ENCODE assay signal across 20 cellular contexts in the genomic region with DNA sequence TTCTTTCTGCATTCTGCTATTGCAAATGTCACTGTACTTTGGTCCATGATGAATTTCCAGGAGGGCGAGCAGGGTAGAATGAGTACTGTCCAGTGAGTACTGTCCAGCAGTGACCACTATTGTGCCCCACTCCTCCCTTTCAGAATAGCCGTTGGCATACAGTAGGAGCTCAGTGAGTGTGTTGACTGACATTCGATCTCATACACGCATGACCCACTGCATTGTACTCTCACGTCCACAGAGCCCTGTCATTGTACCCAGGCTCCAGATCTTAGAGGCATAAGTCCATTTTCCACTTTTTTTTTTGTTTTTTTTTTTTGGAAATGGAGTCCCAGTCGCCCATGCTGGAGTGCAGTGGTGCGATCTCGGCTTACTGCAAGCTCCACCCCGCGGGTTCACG. TPM values are rescaled to one million over a fixed set of nuclear protein-coding genes. Genes with fewer than 3 reads are reported as not detected.
DNase-seq lines count a peak whose midpoint lies in the region; ATAC-seq and TF ChIP-seq lines count a peak whose summit lies in the region.
"Had no signal": no experiment of that assay in that cellular context is flagged by ENCODE, and none has a peak within 500 bp of the region (broad histone marks: within the 10 kb centered on the region; RNA-seq: fewer than 3 reads in every experiment).

No MANE protein-coding gene starts in this region.

- no peak overlapping the region for H3K27ac Mint-ChIP-seq in Calu3 (ENCODE audit: unreplicated experiment)
- H3K27ac Mint-ChIP-seq: activated CD4-positive, alpha-beta T cell treated with anti-CD3 and anti-CD28 coated beads for 36 hours had no signal

- ATAC-seq in PC-3, result no peak
- ATAC-seq: activated CD4-positive, alpha-beta T cell treated with anti-CD3 and anti-CD28 coated beads for 36 hours; heart left ventricle; mucosa of descending colon had no signal

- no peaks in the 10 kb centered on the region for H3K9me3 Mint-ChIP-seq in Calu3 (ENCODE audit: low read depth, unreplicated experiment)

- H3K9me3 ChIP-seq in PC-9 (ENCODE audit: insufficient read depth, low read depth) (no peaks in the 10 kb centered on the region), PC-3 (ENCODE audit: low read length) (no peaks in the 10 kb centered on the region)
- H3K9me3 ChIP-seq: BLaER1 treated with 17β-estradiol and CSF1 and Interleukin-3, amounts not matched to agents 10 nM and 100 nM; heart left ventricle; mucosa of descending colon; ovary had no signal

- H3K36me3 ChIP-seq in PC-9 (ENCODE audit: low read depth) (peaks cover 16% of the 10 kb centered on the region; the same call in 1 of the 2 replicates), PC-3 (ENCODE audit: low read depth, low read length) (peaks cover 22% of the 10 kb centered on the region)
- H3K36me3 ChIP-seq: ovary had no signal

- peaks cover 38% of the 10 kb centered on the region for H3F3A ChIP-seq in PC-9 (ENCODE audit: insufficient read depth, low read depth)
- peaks cover 5% of the 10 kb centered on the region for H3F3A ChIP-seq in PC-3 (ENCODE audit: low read length, unreplicated experiment)

- H3K36me3 Mint-ChIP-seq in Calu3 (ENCODE audit: insufficient read depth, unreplicated experiment), result peaks cover 62% of the 10 kb centered on the region

- no peaks in the 10 kb centered on the region for H3K27me3 Mint-ChIP-seq in Calu3 (ENCODE audit: unreplicated experiment)
- H3K27me3 Mint-ChIP-seq: activated CD4-positive, alpha-beta T cell treated with anti-CD3 and anti-CD28 coated beads for 36 hours had no signal

- H3K79me2 ChIP-seq in PC-9 (ENCODE audit: low read depth) (peaks cover 47% of the 10 kb centered on the region), PC-3 (ENCODE audit: low read length) (peaks cover 62% of the 10 kb centered on the region)

- no peak overlapping the region for H2AFZ ChIP-seq in PC-9
- no peak overlapping the region for H2AFZ ChIP-seq in PC-3 (ENCODE audit: low read length)

- H3K9me2 ChIP-seq in PC-9 (ENCODE audit: insufficient read depth) (no peaks in the 10 kb centered on the region), PC-3 (replicated peaks; ENCODE audit: low read length) (no peaks in the 10 kb centered on the region)

- no peak for TF ChIP-seq POLR2A in lower leg skin (IDR thresholded peaks at IDR 0.05)

- POLR2A ChIA-PET in PC-9 (lab: Charles Lee; ENCODE audit: unreplicated experiment) (no interaction called here), PC-3 (lab: Charles Lee; ENCODE audit: unreplicated experiment) (interaction anchor here (1.8 kb wide), 1 partner anchor 8 kb away, joined by 26 read pairs; the partner anchor contains the start of gene DYNLRB1)

- 86 to 88% methylated on average over 11 of the region's 11 CpGs for WGBS in lower leg skin, 2 donors

- H3K4me3 Mint-ChIP-seq in Calu3 (ENCODE audit: low read depth, unreplicated experiment), result no peak overlapping the region
- H3K4me3 Mint-ChIP-seq: activated CD4-positive, alpha-beta T cell treated with anti-CD3 and anti-CD28 coated beads for 36 hours had no signal

- peaks cover 75% of the 10 kb centered on the region for H3K4me1 Mint-ChIP-seq in Calu3 (ENCODE audit: low read depth, unreplicated experiment)

- no peaks in the 10 kb centered on the region for H3K27me3 ChIP-seq in PC-9 (ENCODE audit: insufficient read depth, low read depth)
- H3K27me3 ChIP-seq in PC-3 (ENCODE audit: low read length), result no peaks in the 10 kb centered on the region
- H3K27me3 ChIP-seq: BLaER1 treated with 17β-estradiol and CSF1 and Interleukin-3, amounts not matched to agents 10 nM and 100 nM; heart left ventricle; ovary had no signal

- no peak overlapping the region for H3K9ac ChIP-seq in PC-3 (ENCODE audit: low read length)
- H3K9ac ChIP-seq: KMS-11 had no signal

- peaks cover 37% of the 10 kb centered on the region for H3K4me1 ChIP-seq in PC-9 (replicated peaks; ENCODE audit: insufficient read depth)
- H3K4me1 ChIP-seq in PC-3 (ENCODE audit: insufficient read depth, low read length), result peaks cover 44% of the 10 kb centered on the region

- no peak overlapping the region for H3K4me3 ChIP-seq in PC-9
- H3K4me3 ChIP-seq in lower leg skin (ENCODE audit: low read depth, poor library complexity, severe bottlenecking), result no peak overlapping the region
- no peak overlapping the region for H3K4me3 ChIP-seq in PC-3 (ENCODE audit: low read length)
- H3K4me3 ChIP-seq: BLaER1 treated with 17β-estradiol and CSF1 and Interleukin-3, amounts not matched to agents 10 nM and 100 nM; coronary artery; heart left ventricle; mucosa of descending colon; ovary had no signal

- DNase-seq in PC-9 (no peak), lower leg skin (ENCODE audit: low spot score in 2 of 2) (peak; percentile 8 to 71), substantia nigra (lab: John Stamatoyannopoulos, UW) (peak in 1 of 49 donors; percentile 26), PC-3 (no peak), Calu3 (no peak), dedifferentiated amniotic fluid mesenchymal stem cell (ENCODE audit: extremely low spot score) (no peak)
- DNase-seq: activated CD4-positive, alpha-beta T cell treated with anti-CD3 and anti-CD28 coated beads for 36 hours; activated T-cell treated with anti-CD3 and anti-CD28 coated beads for 4 hours; DMS79 treated with DMSO at 0.1 percent for 48 hours; heart left ventricle; NCI-H1105 treated with DMSO at 0.1 percent for 48 hours; NK-92 treated with Interleukin-12 subunit alpha and Interleukin-12 subunit beta, amount 100 ng/mL, for 24 hours; ovary; SHP77 had no signal

- CTCF ChIA-PET in PC-9 (lab: Charles Lee), result interaction anchor here (0.7 kb wide), 1 partner anchor 1351 kb away, joined by 5 read pairs; no protein-coding TSS in a partner anchor
- CTCF ChIA-PET in PC-3 (lab: Charles Lee), result no interaction called here
- CTCF ChIA-PET in Calu3 (lab: Charles Lee), result interaction anchor here (0.7 to 2.7 kb wide), 3 partner anchors 10 to 334 kb away, joined by 4 to 18 read pairs (median 10); no protein-coding TSS in a partner anchor

- no peaks in the 10 kb centered on the region for H4K20me1 ChIP-seq in PC-9 (ENCODE audit: insufficient read depth)
- peaks cover 7% of the 10 kb centered on the region for H4K20me1 ChIP-seq in PC-3 (ENCODE audit: low read length)

- intact Hi-C loops in PC-9 (cut with micrococcal nuclease; ENCODE audit: unreplicated experiment), result no loop called here
- intact Hi-C loops in lower leg skin (cut with DNase I; ENCODE audit: low total_unique reads), result no loop called here
- intact Hi-C loops in PC-3 (cut with micrococcal nuclease), result loop anchor here (5.0 kb wide), 1 partner anchor 267 kb away; no protein-coding TSS in a partner anchor
- intact Hi-C loops in Calu3 (cut with micrococcal nuclease; ENCODE audit: unreplicated experiment), result loop anchor here (5.0 kb wide), 1 partner anchor 42 kb away; no protein-coding TSS in a partner anchor

- BruUV-seq in PC-9 (replicated peaks; lab: Mats Ljungman, UMichigan) (no TSS peak), PC-3 (replicated peaks; lab: Mats Ljungman, UMichigan) (no TSS peak), Calu3 (replicated peaks; lab: Mats Ljungman, UMichigan) (no TSS peak)

- H3K27ac ChIP-seq in PC-9, result peak overlapping the region; percentile 77; the same call in 1 of the 2 replicates
- peak overlapping the region; percentile 99 for H3K27ac ChIP-seq in angular gyrus (ENCODE audit: low read depth, low read length)
- peak overlapping the region; percentile 99 for H3K27ac ChIP-seq in substantia nigra (ENCODE audit: low read depth, low read length, poor library complexity, severe bottlenecking)
- no peak overlapping the region; the same call in 1 of the 2 replicates for H3K27ac ChIP-seq in PC-3 (ENCODE audit: low read length)
- H3K27ac ChIP-seq: HL-60, KMS-11 had no signal

- TF ChIP-seq CTCF in PC-9 (conservative IDR thresholded peaks at IDR 0.05) (no peak), lower leg skin (IDR thresholded peaks at IDR 0.05) (no peak), PC-3 (conservative IDR thresholded peaks at IDR 0.05; ENCODE audit: low read depth, low read length) (no peak), Calu3 (IDR thresholded peaks at IDR 0.05; ENCODE audit: unreplicated experiment) (no peak)

- H3K4me2 ChIP-seq in PC-9 (no peak overlapping the region), PC-3 (ENCODE audit: low read length) (no peak overlapping the region)
- H3K4me2 ChIP-seq: KMS-11 had no signal

RNA-seq across cellular contexts. Expression of gene DYNLRB1, which starts 8.2 kb away (rescaled TPM):
- 145 and 179 TPM in 2 replicates for total RNA-seq in PC-9 (2021)
- total RNA-seq in lower leg skin, result 100 to 1,000 TPM; 162 to 232 (median 193) TPM
- 153 and 177 TPM in 2 replicates for total RNA-seq in PC-3 (2014; rRNA removed)
- 214 and 229 TPM in 2 replicates for total RNA-seq in Calu3 (2022)

RNA-seq across cellular contexts. Expression of gene MAP1LC3A, which starts 34.1 kb away (rescaled TPM):
- total RNA-seq in PC-9 (2021), result not detected in 2 replicates
- 100 to 1,000 TPM; 127 to 293 (median 147) TPM for total RNA-seq in lower leg skin
- total RNA-seq in PC-3 (2014; rRNA removed), result 0.22 and 2.7 TPM in 2 replicates
- 0.78 and 0.95 TPM in 2 replicates for total RNA-seq in Calu3 (2022)

Comparison
In these comparisons a context has a peak if more than half of its experiments do, and no peak if none do; other contexts are left out.
1. DNase-seq: peak in lower leg skin (2 of 2); none in PC-9 (0 of 2), PC-3 (single experiment), Calu3 (single experiment) and dedifferentiated amniotic fluid mesenchymal stem cell (single experiment).
2. RNA of gene MAP1LC3A, which starts 34.1 kb away (total RNA-seq): 127 to 293 TPM in lower leg skin; 0.78 to 0.95 TPM in Calu3, 0.22 to 2.7 TPM in PC-3 and not detected in PC-9; every median in the first group is over 10 times any median in the second.
3. intact Hi-C loops: an anchor here in PC-3 (5.0 kb wide) and Calu3 (5.0 kb wide); none called in PC-9 and lower leg skin.